In genomic region chr9:90012825-90013425, GRCh38 we compare ENCODE assay signal across 1 cellular context.
TF ChIP-seq lines count a peak whose summit lies in the region.

No MANE protein-coding gene starts in this region.

TF ChIP-seq in HepG2, 621 proteins besides CTCF, POLR2A, EP300 and RAD21 (continued from another document):
- TF ChIP-seq AHDC1 (CRISPR knock-in tag; IDR thresholded peaks at IDR 0.05; ENCODE audit: borderline replicate concordance), result no peak
- no peak for TF ChIP-seq ZNF431 (CRISPR knock-in tag; IDR thresholded peaks at IDR 0.05; ENCODE audit: borderline replicate concordance, low read depth)
- no peak for TF ChIP-seq U2AF1 (optimal IDR thresholded peaks at IDR 0.05; ENCODE audit: low read depth, low read length)
- no peak for TF ChIP-seq ZFY (CRISPR knock-in tag; IDR thresholded peaks at IDR 0.05)
- TF ChIP-seq KAT7 (CRISPR knock-in tag; IDR thresholded peaks at IDR 0.05; ENCODE audit: borderline replicate concordance), result no peak
- TF ChIP-seq ZNF343 (CRISPR knock-in tag; IDR thresholded peaks at IDR 0.05), result no peak
- no peak for TF ChIP-seq ZNF501 (CRISPR knock-in tag; IDR thresholded peaks at IDR 0.05)
- no peak for TF ChIP-seq MXD3 (CRISPR knock-in tag; IDR thresholded peaks at IDR 0.05)
- TF ChIP-seq ZNF670 (CRISPR knock-in tag; IDR thresholded peaks at IDR 0.05; ENCODE audit: borderline replicate concordance), result no peak
